7 cellular contexts compared by ENCODE assay signal in the genomic region with DNA sequence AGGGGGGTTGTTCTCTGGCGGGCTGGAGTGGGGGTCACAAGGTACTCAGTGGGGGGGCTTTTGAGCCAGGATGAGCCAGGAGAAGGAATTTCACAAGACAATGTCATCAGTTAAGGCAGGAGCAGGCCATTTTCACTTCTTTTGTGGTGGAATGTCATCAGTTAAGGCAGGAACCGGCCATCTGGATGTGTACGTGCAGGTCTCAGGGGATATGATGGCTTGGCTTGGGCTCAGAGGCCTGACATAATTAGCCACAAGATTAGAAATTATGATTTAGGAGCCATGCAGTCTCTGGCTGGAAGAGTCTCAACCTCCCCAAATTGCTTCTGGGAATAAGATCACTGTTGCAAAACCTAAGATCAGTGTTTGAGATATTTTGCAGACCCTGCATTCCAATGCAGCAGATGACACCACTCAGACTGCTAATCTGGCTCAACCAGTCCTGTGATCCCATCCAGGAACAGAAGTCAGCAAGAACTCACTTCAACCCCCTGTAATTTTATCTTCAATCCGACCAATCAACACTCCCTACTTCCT.
DNase-seq lines count a peak whose midpoint lies in the region; ATAC-seq and TF ChIP-seq lines count a peak whose summit lies in the region.
"Not testable (repeated sequence)": the region's sequence is repeated elsewhere in the genome, so short reads cannot be mapped to it uniquely, and the experiment has no call there.

No MANE protein-coding gene starts in this region.

- not testable (repeated sequence) for H2BK15ac ChIP-seq in neuronal stem cell (ENCODE audit: low read length)

- not testable (repeated sequence) for BruUV-seq in OCI-LY7 (replicated peaks; lab: Mats Ljungman, UMichigan)

- H2AK5ac ChIP-seq in neuronal stem cell (ENCODE audit: low read depth, low read length), result not testable (repeated sequence)

- H3K4me1 ChIP-seq in BLaER1 (peaks cover 43% of the 10 kb centered on the region), HUES6 (ENCODE audit: control insufficient read depth, insufficient read depth, low read length) (peaks cover 45% of the 10 kb centered on the region), OCI-LY7 (ENCODE audit: insufficient read depth, low read length, poor library complexity, severe bottlenecking) (peaks cover 58% of the 10 kb centered on the region), neuronal stem cell (ENCODE audit: control insufficient read depth in 2 of 2, insufficient read depth in 1 of 2, low read depth in 1 of 2, low read length in 2 of 2) (peaks cover 5 to 15% of the 10 kb centered on the region in 2 donors)

- H3K4me3 ChIP-seq in BLaER1 (peak overlapping the region; percentile 89), OCI-LY7 (ENCODE audit: low read depth, low read length, poor library complexity, severe bottlenecking) (peak overlapping the region; percentile 99)
- H3K4me3 ChIP-seq in HUES6 (ENCODE audit: low read depth, low read length); fibroblast of the aortic adventitia (ENCODE audit: low read depth, low read length); neuronal stem cell (ENCODE audit: low read length in 2 of 2): not testable (repeated sequence)

- H3K27ac Mint-ChIP-seq in memory B cell, result peak overlapping the region; percentile 93

- peak overlapping the region; percentile 71 for H3K4me3 Mint-ChIP-seq in memory B cell

- 83% methylated on average over 1 of the region's 4 CpGs; no CpG with 5 or more reads in 1 of the 2 donors for WGBS in neuronal stem cell (ENCODE audit: extremely low coverage in 2 of 2, insufficient read length in 2 of 2, insufficient replicate concordance in 1 of 2), 2 donors

- H2BK12ac ChIP-seq in neuronal stem cell (ENCODE audit: low read length), result not testable (repeated sequence)

- not testable (repeated sequence) for H3K4ac ChIP-seq in neuronal stem cell (ENCODE audit: low read length)

- POLR2A ChIA-PET in OCI-LY7 (lab: Charles Lee), result interaction anchor here (1.0 to 8.9 kb wide), 16 partner anchors 8 to 177 kb away, joined by 3 to 242 read pairs (median 13); no protein-coding TSS in a partner anchor

- not testable (repeated sequence) for H3K79me1 ChIP-seq in neuronal stem cell (ENCODE audit: low read depth, low read length)

- H2BK120ac ChIP-seq in neuronal stem cell (ENCODE audit: low read depth, low read length), result not testable (repeated sequence)

- H3K79me2 ChIP-seq in OCI-LY7 (ENCODE audit: insufficient read depth, low read depth, low read length), result peaks cover 89% of the 10 kb centered on the region

- H3K27me3 ChIP-seq in BLaER1; HUES6 (ENCODE audit: control insufficient read depth, insufficient read depth, low read length); neuronal stem cell (ENCODE audit: control insufficient read depth in 3 of 3, insufficient read depth in 3 of 3, low read depth in 1 of 3, low read length in 3 of 3): not testable (repeated sequence)

- not testable (repeated sequence) for H3K9me2 ChIP-seq in OCI-LY7 (ENCODE audit: insufficient read depth, low read length)

- H3K27ac ChIP-seq in BLaER1 (peak overlapping the region; percentile 98), HUES6 (ENCODE audit: low read depth, low read length) (peak overlapping the region; percentile 96), OCI-LY7 (ENCODE audit: low read depth, low read length, poor library complexity, severe bottlenecking) (peak overlapping the region; percentile 97), neuronal stem cell (replicated peaks; ENCODE audit: low read length) (peak overlapping the region; percentile 14)

- TF ChIP-seq CTCF in OCI-LY7 (conservative IDR thresholded peaks at IDR 0.05; ENCODE audit: low read length); fibroblast of the aortic adventitia (IDR thresholded peaks at IDR 0.05; ENCODE audit: insufficient read depth, low read length): not testable (repeated sequence)

- DNase-seq in OCI-LY7 (ENCODE audit: low spot score); memory B cell (ENCODE audit: low spot score in 2 of 2); neuronal stem cell (ENCODE audit: low spot score): not testable (repeated sequence)
- peak; percentile 89 for DNase-seq in amniotic epithelial cell (ENCODE audit: low read depth)
- DNase-seq in fibroblast of the aortic adventitia (ENCODE audit: low read depth), result peak; percentile 16

- H3K18ac ChIP-seq in neuronal stem cell (ENCODE audit: low read length), result not testable (repeated sequence)

- intact Hi-C loops in OCI-LY7 (cut with micrococcal nuclease; ENCODE audit: unreplicated experiment), result loop anchor here (5.0 to 10.0 kb wide), 6 partner anchors 84 to 1131 kb away; partner anchors contain the start of genes FBXO11, MSH2 and MSH6

- H4K20me1 ChIP-seq in BLaER1, result peaks cover 14% of the 10 kb centered on the region
- H4K20me1 ChIP-seq in OCI-LY7 (ENCODE audit: insufficient read depth, low read length), result not testable (repeated sequence)

- H3K9me3 ChIP-seq in BLaER1; OCI-LY7 (ENCODE audit: low read length); neuronal stem cell (replicated peaks in 1 of 2; ENCODE audit: control insufficient read depth in 2 of 2, insufficient read depth in 1 of 2, low read depth in 1 of 2, low read length in 2 of 2): not testable (repeated sequence)
- peaks cover 16% of the 10 kb centered on the region for H3K9me3 ChIP-seq in HUES6 (ENCODE audit: control insufficient read depth, insufficient read depth, low read depth, low read length)

- H2BK5ac ChIP-seq in neuronal stem cell (ENCODE audit: low read length), result not testable (repeated sequence)

- CTCF ChIA-PET in OCI-LY7 (lab: Charles Lee; ENCODE audit: unreplicated experiment), result not testable (repeated sequence)

- H3K4me2 ChIP-seq in BLaER1 (peak overlapping the region; percentile 93), OCI-LY7 (ENCODE audit: low read length) (peak overlapping the region; percentile 98)
- not testable (repeated sequence) for H3K4me2 ChIP-seq in neuronal stem cell (ENCODE audit: insufficient read depth, low read length, poor library complexity, severe bottlenecking)

- H3K9ac ChIP-seq in BLaER1 (peak overlapping the region; percentile 98), HUES6 (ENCODE audit: low read length) (peak overlapping the region; percentile 72)
- H3K9ac ChIP-seq in neuronal stem cell (ENCODE audit: low read depth, low read length, poor library complexity), result not testable (repeated sequence)

- peaks cover 30% of the 10 kb centered on the region for H3K4me1 Mint-ChIP-seq in memory B cell

- H3K36me3 ChIP-seq in BLaER1 (peaks cover 48% of the 10 kb centered on the region), OCI-LY7 (ENCODE audit: insufficient read depth, low read length) (peaks cover 76% of the 10 kb centered on the region)
- not testable (repeated sequence) for H3K36me3 ChIP-seq in HUES6 (ENCODE audit: control insufficient read depth, insufficient read depth, low read length); neuronal stem cell (replicated peaks in 1 of 2; ENCODE audit: control insufficient read depth in 2 of 2, insufficient read depth in 2 of 2, low read length in 2 of 2)

- not testable (repeated sequence) for H4K8ac ChIP-seq in neuronal stem cell (ENCODE audit: low read depth, low read length)

- H3K14ac ChIP-seq in neuronal stem cell (ENCODE audit: low read length), result not testable (repeated sequence)

- not testable (repeated sequence) for H3K9me3 Mint-ChIP-seq in memory B cell

- H3K36me3 Mint-ChIP-seq in memory B cell, result not testable (repeated sequence)

- H2AFZ ChIP-seq in OCI-LY7 (ENCODE audit: low read length), result not testable (repeated sequence)
- H2AFZ ChIP-seq in neuronal stem cell (ENCODE audit: low read length), result peak overlapping the region; percentile 66

- H4K91ac ChIP-seq in neuronal stem cell (ENCODE audit: low read depth, low read length, poor library complexity), result not testable (repeated sequence)

- not testable (repeated sequence) for H3K27me3 Mint-ChIP-seq in memory B cell

- H3K23ac ChIP-seq in neuronal stem cell (ENCODE audit: low read depth, low read length, poor library complexity), result not testable (repeated sequence)

- not testable (repeated sequence) for ATAC-seq in memory B cell (ENCODE audit: low read depth)

Comparison
In these comparisons a context has a peak if more than half of its experiments do, and no peak if none do; other contexts are left out.
1. H3K27ac ChIP-seq: peak in every context shown above with its lines; median percentile 98 in BLaER1; 97 in OCI-LY7; 96 in HUES6; 14 in neuronal stem cell.